Comparison of ENCODE assay signal across 11 cellular contexts in genomic region chr20:57450931-57451330, GRCh38. TPM values are rescaled to one million over a fixed set of nuclear protein-coding genes. Genes with fewer than 3 reads are reported as not detected.
DNase-seq lines count a peak whose midpoint lies in the region; ATAC-seq and TF ChIP-seq lines count a peak whose summit lies in the region.
"Had no signal": no experiment of that assay in that cellular context is flagged by ENCODE, and none has a peak within 500 bp of the region (broad histone marks: within the 10 kb centered on the region; RNA-seq: fewer than 3 reads in every experiment).

No MANE protein-coding gene starts in this region.

- intact Hi-C loops in natural killer cell (cut with micrococcal nuclease) (loop anchor here (2.0 kb wide), 1 partner anchor 16 kb away; no protein-coding TSS in a partner anchor), colonic mucosa (cut with DNase I) (no loop called here)

- H3K4me1 Mint-ChIP-seq in natural killer cell (peaks cover 46 to 47% of the 10 kb centered on the region in 2 donors), WTC11 (peaks cover 11% of the 10 kb centered on the region)

- H3K36me3 ChIP-seq in colonic mucosa = no peaks in the 10 kb centered on the region

- no peak overlapping the region for H3K27ac ChIP-seq in colonic mucosa

- no peaks in the 10 kb centered on the region for H3K27me3 Mint-ChIP-seq in natural killer cell (ENCODE audit: low read depth in 2 of 2)
- no peaks in the 10 kb centered on the region for H3K27me3 Mint-ChIP-seq in WTC11 (ENCODE audit: low read depth)

- TF ChIP-seq CTCF in NB4 (IDR thresholded peaks at IDR 0.05; ENCODE audit: low read depth, low read length) (no peak), natural killer cell (IDR thresholded peaks at IDR 0.05) (no peak), colonic mucosa (IDR thresholded peaks at IDR 0.05) (no peak), WTC11 (IDR thresholded peaks at IDR 0.05) (no peak)

- ATAC-seq in GM18508 (IDR thresholded peaks at IDR 0.05; ENCODE audit: insufficient read depth, unreplicated experiment) (peak; percentile 11), GM21723 (IDR thresholded peaks at IDR 0.05; ENCODE audit: unreplicated experiment) (peak; percentile 28), natural killer cell (peak; percentile 14 to 49 (median 31)), HG03457 (IDR thresholded peaks at IDR 0.05; ENCODE audit: unreplicated experiment) (no peak), WTC11 (no peak), HG03045 (IDR thresholded peaks at IDR 0.05; ENCODE audit: unreplicated experiment) (no peak)

- peak; percentile 68 for DNase-seq in NB4 (ENCODE audit: low read depth)
- no peak for DNase-seq in natural killer cell
- DNase-seq in colonic mucosa = no peak
- DNase-seq in WTC11 (ENCODE audit: low spot score) = no peak
- DNase-seq: DMS53, mesendoderm had no signal

- H3K4me3 ChIP-seq in NB4 (ENCODE audit: low read depth, low read length) (peak overlapping the region; percentile 29), colonic mucosa (no peak overlapping the region)

- H3K9me3 Mint-ChIP-seq in natural killer cell = no peaks in the 10 kb centered on the region
- peaks cover 10% of the 10 kb centered on the region; the same call in 1 of the 2 replicates for H3K9me3 Mint-ChIP-seq in WTC11

- TF ChIP-seq POLR2A in NB4 (IDR thresholded peaks at IDR 0.05; ENCODE audit: extremely low read depth, insufficient read length) = no peak

- CTCF ChIA-PET in WTC11 (lab: Charles Lee) = no interaction called here

- no peaks in the 10 kb centered on the region for H3K27me3 ChIP-seq in colonic mucosa

- H3K4me1 ChIP-seq in colonic mucosa = no peaks in the 10 kb centered on the region

- no peaks in the 10 kb centered on the region for H3K36me3 Mint-ChIP-seq in natural killer cell
- peaks cover 3% of the 10 kb centered on the region; the same call in 1 of the 2 replicates for H3K36me3 Mint-ChIP-seq in WTC11

- peak overlapping the region; percentile 77 for H3K4me3 Mint-ChIP-seq in natural killer cell
- no peak overlapping the region for H3K4me3 Mint-ChIP-seq in WTC11
- H3K4me3 Mint-ChIP-seq: T-helper 1 cell treated with Interleukin-12 subunit alpha and Interleukin-12 subunit beta and Interleukin-4 antibody, amounts not matched to agents 30 μg/mL and 1 μg/mL, for 36 hours had no signal

- H3K9ac ChIP-seq in colonic mucosa (ENCODE audit: low read depth in 2 of 2, low read length in 2 of 2) = no peak overlapping the region

- no peaks in the 10 kb centered on the region for H3K9me3 ChIP-seq in colonic mucosa

- H3K27ac Mint-ChIP-seq in natural killer cell = peak overlapping the region; percentile 76 to 87
- no peak overlapping the region; the same call in 1 of the 2 replicates for H3K27ac Mint-ChIP-seq in WTC11
- H3K27ac Mint-ChIP-seq: T-helper 1 cell treated with Interleukin-12 subunit alpha and Interleukin-12 subunit beta and Interleukin-4 antibody, amounts not matched to agents 30 μg/mL and 1 μg/mL, for 36 hours had no signal

- POLR2A ChIA-PET in WTC11 (lab: Charles Lee) = no interaction called here

TF ChIP-seq in WTC11, 78 proteins besides CTCF, POLR2A, EP300 and RAD21:
- no peak for TF ChIP-seq ZBTB21 (CRISPR knock-in tag; IDR thresholded peaks at IDR 0.05; ENCODE audit: borderline replicate concordance)
- no peak for TF ChIP-seq ZBTB43 (CRISPR knock-in tag; IDR thresholded peaks at IDR 0.05)
- no peak for TF ChIP-seq ZNF416 (CRISPR knock-in tag; IDR thresholded peaks at IDR 0.05)
- TF ChIP-seq PREB (CRISPR knock-in tag; IDR thresholded peaks at IDR 0.05; ENCODE audit: borderline replicate concordance) = no peak
- no peak for TF ChIP-seq ZNF121 (CRISPR knock-in tag; IDR thresholded peaks at IDR 0.05)
- no peak for TF ChIP-seq FOXJ3 (CRISPR knock-in tag; IDR thresholded peaks at IDR 0.05; ENCODE audit: borderline replicate concordance)
- TF ChIP-seq TEAD1 (CRISPR knock-in tag; IDR thresholded peaks at IDR 0.05) = no peak
- TF ChIP-seq SMAD4 (CRISPR knock-in tag; IDR thresholded peaks at IDR 0.05) = no peak
- no peak for TF ChIP-seq TEAD4 (CRISPR knock-in tag; IDR thresholded peaks at IDR 0.05)
- no peak for TF ChIP-seq ZNF532 (CRISPR knock-in tag; IDR thresholded peaks at IDR 0.05; ENCODE audit: borderline replicate concordance)
TF ChIP-seq in WTC11: peak in this region for 0.

RNA-seq across cellular contexts. Expression of gene RBM38, which starts 59.7 kb away (rescaled TPM):
- total RNA-seq in natural killer cell = 100 to 1,000 TPM; 217 to 392 (median 264) TPM
- total RNA-seq in colonic mucosa = 10 to 100 TPM; 41.3 to 43.1 TPM
- total RNA-seq in WTC11 (2021) = 60.5 to 69.0 TPM (median 61.1 TPM) in 3 replicates

Comparison
In these comparisons a context has a peak if more than half of its experiments do, and no peak if none do; other contexts are left out.
1. ATAC-seq: peak in GM18508 (single experiment), GM21723 (single experiment) and natural killer cell (3 of 3); none in HG03457 (single experiment), WTC11 (single experiment) and HG03045 (single experiment).